Comparison of ENCODE assay signal across 8 cellular contexts in the genomic region with DNA sequence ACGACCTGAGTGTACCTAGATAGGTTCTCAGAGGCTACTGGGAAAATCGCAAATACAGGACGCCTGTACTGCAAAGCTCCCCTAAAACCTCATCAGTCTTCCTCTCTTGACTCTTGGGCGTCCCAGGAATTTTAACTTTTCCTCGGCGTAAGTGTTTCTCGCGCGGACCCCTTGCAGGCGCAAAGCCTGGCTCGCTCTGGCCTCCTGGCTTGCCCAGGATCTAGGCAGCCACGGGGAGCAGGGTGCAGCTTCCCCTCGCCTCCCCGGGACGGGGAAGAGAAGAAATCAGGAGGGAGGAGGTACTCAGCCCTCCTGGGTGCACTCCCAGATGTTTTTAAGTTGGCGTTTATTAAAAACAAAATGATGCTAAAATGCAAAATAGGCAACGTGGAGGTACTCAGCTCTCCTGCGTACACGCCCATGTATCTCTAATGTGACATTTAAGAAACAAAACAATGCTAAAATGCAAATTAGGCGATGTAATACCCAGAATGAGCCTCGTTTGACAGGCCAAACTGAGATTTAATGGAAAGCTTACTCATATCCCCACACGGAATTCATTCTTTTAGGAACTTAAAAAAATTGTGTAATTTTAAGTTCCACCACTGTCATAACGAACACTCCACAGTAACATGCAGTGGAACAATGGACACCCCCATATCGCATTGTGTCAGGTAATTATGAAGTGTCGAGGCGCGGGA. TPM values are rescaled to one million over a fixed set of nuclear protein-coding genes. Genes with fewer than 3 reads are reported as not detected.
DNase-seq lines count a peak whose midpoint lies in the region; ATAC-seq, FAIRE-seq and TF ChIP-seq lines count a peak whose summit lies in the region.

No MANE protein-coding gene starts in this region.

- H4K5ac ChIP-seq in H1 (ENCODE audit: insufficient read length, low read depth, low read length), result no peak overlapping the region

- POLR2A ChIA-PET in H1 (lab: Charles Lee; ENCODE audit: partially characterized antibody), result interaction anchor here (0.6 to 5.4 kb wide), 4 partner anchors 9 to 204 kb away, joined by 3 to 26 read pairs (median 4); a partner anchor contains a TSS

- H3K4me3 ChIP-seq in MM.1S (ENCODE audit: low read length) (peak overlapping the region; percentile 67), H1 (ENCODE audit: extremely low read depth in 1 of 4, insufficient read depth in 2 of 4, low read depth in 3 of 4, low read length in 4 of 4) (peak overlapping the region; percentile 63 to 91 (median 73)), neural progenitor cell (peak overlapping the region; percentile 86)

- no peak overlapping the region for H3K27ac Mint-ChIP-seq in neural progenitor cell

- peaks cover 19% of the 10 kb centered on the region for H3K4me1 Mint-ChIP-seq in neural progenitor cell

- no peak for ATAC-seq in GM21367 (IDR thresholded peaks at IDR 0.05; ENCODE audit: unreplicated experiment)
- ATAC-seq in GM21825 (IDR thresholded peaks at IDR 0.05; ENCODE audit: unreplicated experiment), result no peak

- peak; percentile 77 for DNase-seq in CD1c-positive myeloid dendritic cell (ENCODE audit: extremely low spot score)
- no peak for DNase-seq in MM.1S
- DNase-seq in H1 (ENCODE audit: low read depth in 1 of 2, low spot score in 2 of 2), result no peak
- DNase-seq in neural progenitor cell (ENCODE audit: low spot score), result peak; percentile 31
- no peak for DNase-seq in mesenteric fat pad (ENCODE audit: low spot score)
- DNase-seq in activated CD4-positive, alpha-beta T cell treated with anti-CD3 and anti-CD28 coated beads, Interleukin-2, amount 50 U/mL, for 4 hours, result no peak

- H2BK120ac ChIP-seq in H1 (replicated peaks; ENCODE audit: low read depth, low read length), result no peak overlapping the region

- no peak overlapping the region for H2BK20ac ChIP-seq in H1 (ENCODE audit: low read length)

- H3K4me3 Mint-ChIP-seq in neural progenitor cell, result peak overlapping the region; percentile 99

- H3K4me2 ChIP-seq in MM.1S (ENCODE audit: low read depth, low read length) (peak overlapping the region; percentile 98), H1 (ENCODE audit: insufficient read depth in 1 of 2, low read depth in 2 of 2, low read length in 2 of 2) (peak overlapping the region; percentile 97 to 99), neural progenitor cell (peak overlapping the region; percentile 90)

- no peaks in the 10 kb centered on the region for H3K36me3 Mint-ChIP-seq in neural progenitor cell

- no peak overlapping the region for H3K18ac ChIP-seq in H1 (ENCODE audit: extremely low read depth, low read length)

- H2AK5ac ChIP-seq in H1 (ENCODE audit: low read depth, low read length), result no peak overlapping the region

- no peak overlapping the region for H3K27ac ChIP-seq in MM.1S (ENCODE audit: low read length)
- H3K27ac ChIP-seq in H1 (ENCODE audit: low read depth, low read length), result no peak overlapping the region
- H3K27ac ChIP-seq in neural progenitor cell, result no peak overlapping the region

- H3K9ac ChIP-seq in MM.1S (ENCODE audit: low read length) (no peak overlapping the region), H1 (replicated peaks in 1 of 4; ENCODE audit: extremely low read depth in 1 of 4, low read depth in 3 of 4, low read length in 3 of 4) (peak overlapping the region in 1 of 4 experiments; percentile 55; a peak in 2 of 7 replicates), neural progenitor cell (no peak overlapping the region)

- peaks cover 26% of the 10 kb centered on the region for H3K23me2 ChIP-seq in H1 (ENCODE audit: low read depth, low read length)

- no peaks in the 10 kb centered on the region for H3K9me3 ChIP-seq in MM.1S (replicated peaks; ENCODE audit: insufficient read depth, low read length)
- no peaks in the 10 kb centered on the region for H3K9me3 ChIP-seq in H1 (ENCODE audit: insufficient read depth in 2 of 2, low read depth in 1 of 2, low read length in 1 of 2)
- no peaks in the 10 kb centered on the region for H3K9me3 ChIP-seq in neural progenitor cell (ENCODE audit: low read depth)

- H3K9me2 ChIP-seq in MM.1S (replicated peaks; ENCODE audit: insufficient read depth, low read length), result no peaks in the 10 kb centered on the region

- peaks cover 18% of the 10 kb centered on the region for H3K27me3 Mint-ChIP-seq in neural progenitor cell (ENCODE audit: insufficient read depth, low read depth)

- H3K23ac ChIP-seq in H1 (ENCODE audit: insufficient read length), result no peak overlapping the region

- FAIRE-seq in H1 (lab: Jason Lieb, UNC), result no peak

- TF ChIP-seq CTCF in MM.1S (IDR thresholded peaks at IDR 0.05; ENCODE audit: low read length) (no peak), H1 (IDR thresholded peaks at IDR 0.05; ENCODE audit: control extremely low read depth in 1 of 3, insufficient read depth in 1 of 3, low read depth in 1 of 3, low read length in 3 of 3) (no peak), neural progenitor cell (IDR thresholded peaks at IDR 0.05) (no peak)

- H3K79me2 ChIP-seq in MM.1S (ENCODE audit: low read length), result no peaks in the 10 kb centered on the region
- H3K79me2 ChIP-seq in H1 (ENCODE audit: control insufficient read depth in 1 of 2, insufficient read depth in 2 of 2, low read length in 2 of 2), result no peaks in the 10 kb centered on the region
- H3K79me2 ChIP-seq in neural progenitor cell (ENCODE audit: low read depth), result peaks cover 30% of the 10 kb centered on the region

- no peak overlapping the region for H3K56ac ChIP-seq in H1 (replicated peaks; ENCODE audit: insufficient read length, low read depth, low read length)

- no peaks in the 10 kb centered on the region; the same call in 1 of the 2 replicates for H3K79me1 ChIP-seq in H1 (ENCODE audit: low read depth, low read length)

- H2AFZ ChIP-seq in MM.1S (ENCODE audit: low read length) (peak overlapping the region; percentile 87; the same call in 1 of the 2 replicates), H1 (ENCODE audit: low read length) (no peak overlapping the region), neural progenitor cell (replicated peaks) (peak overlapping the region; percentile 85)

- peaks cover 3% of the 10 kb centered on the region for H3K9me3 Mint-ChIP-seq in neural progenitor cell

- H4K20me1 ChIP-seq in MM.1S (ENCODE audit: insufficient read depth, low read length) (no peaks in the 10 kb centered on the region), H1 (replicated peaks in 1 of 2; ENCODE audit: control insufficient read depth in 1 of 2, insufficient read depth in 2 of 2, low read length in 2 of 2) (peaks cover 0 to 2% of the 10 kb centered on the region in 2 experiments), neural progenitor cell (ENCODE audit: low read depth) (peaks cover 7% of the 10 kb centered on the region)

- H2BK5ac ChIP-seq in H1 (ENCODE audit: low read depth, low read length), result no peak overlapping the region

- H3K36me3 ChIP-seq in MM.1S (replicated peaks; ENCODE audit: insufficient read depth, low read length), result no peaks in the 10 kb centered on the region
- H3K36me3 ChIP-seq in H1 (ENCODE audit: control insufficient read depth in 2 of 4, insufficient read depth in 4 of 4, low read length in 3 of 4), result no peaks in the 10 kb centered on the region
- no peaks in the 10 kb centered on the region for H3K36me3 ChIP-seq in neural progenitor cell

- 3% methylated on average over 27 of the region's 27 CpGs; no CpG with 5 or more reads in 1 of the 2 experiments for WGBS in H1 (ENCODE audit: extremely low coverage in 1 of 2, insufficient coverage in 1 of 2, insufficient read length in 1 of 2, insufficient replicate concordance in 2 of 2, low coverage in 1 of 2, low lambda C conversion rate in 2 of 2, missing lambda C conversion rate in 1 of 2), 2 experiments

- no peak for TF ChIP-seq EP300 in H1 (IDR thresholded peaks at IDR 0.05; ENCODE audit: borderline replicate concordance in 1 of 2, low read depth in 2 of 2, low read length in 2 of 2)

- no peak overlapping the region for H4K8ac ChIP-seq in H1 (ENCODE audit: extremely low read depth, insufficient read depth, low read length)

- H3K4me1 ChIP-seq in MM.1S (ENCODE audit: low read length), result no peaks in the 10 kb centered on the region
- peaks cover 0 to 14% (median 8%) of the 10 kb centered on the region in 4 experiments; a peak in 6 of 7 replicates for H3K4me1 ChIP-seq in H1 (replicated peaks in 1 of 4; ENCODE audit: control insufficient read depth in 3 of 4, insufficient read depth in 4 of 4, low read length in 3 of 4)
- H3K4me1 ChIP-seq in neural progenitor cell, result peaks cover 15% of the 10 kb centered on the region

- H2BK12ac ChIP-seq in H1 (ENCODE audit: low read depth, low read length), result no peak overlapping the region

- H3K4ac ChIP-seq in H1 (replicated peaks; ENCODE audit: insufficient read length, low read depth, low read length), result no peak overlapping the region

- H3F3A ChIP-seq in MM.1S (ENCODE audit: insufficient read depth, low read length) (no peaks in the 10 kb centered on the region), neural progenitor cell (ENCODE audit: low read depth) (peaks cover 33% of the 10 kb centered on the region)

- CTCF ChIA-PET in H1 (lab: Charles Lee; ENCODE audit: partially characterized antibody), result interaction anchor here (1.0 to 2.2 kb wide), 6 partner anchors 9 to 158 kb away, joined by 3 to 10 read pairs (median 4); a partner anchor contains a TSS

- H4K91ac ChIP-seq in H1 (replicated peaks; ENCODE audit: insufficient read length, low read length), result no peak overlapping the region

- TF ChIP-seq RAD21 in H1 (IDR thresholded peaks at IDR 0.05 in 1 of 2, conservative IDR thresholded peaks at IDR 0.05 in 1 of 2; ENCODE audit: low read depth in 2 of 2, low read length in 2 of 2), result no peak

- H2BK15ac ChIP-seq in H1 (ENCODE audit: low read length), result no peak overlapping the region

- H3K14ac ChIP-seq in H1 (ENCODE audit: insufficient read length), result no peak overlapping the region

- H3K27me3 ChIP-seq in MM.1S (replicated peaks; ENCODE audit: insufficient read depth, low read length), result peaks cover 41% of the 10 kb centered on the region
- peaks cover 10 to 43% (median 27%) of the 10 kb centered on the region in 4 experiments for H3K27me3 ChIP-seq in H1 (replicated peaks in 1 of 4; ENCODE audit: control insufficient read depth in 3 of 4, extremely low read depth in 1 of 4, insufficient read depth in 3 of 4, low read length in 3 of 4)
- peaks cover 28% of the 10 kb centered on the region for H3K27me3 ChIP-seq in neural progenitor cell

- no peak for TF ChIP-seq POLR2A in H1 (IDR thresholded peaks at IDR 0.05; ENCODE audit: control extremely low read depth in 1 of 2, low read depth in 2 of 2, low read length in 2 of 2)

RNA-seq across cellular contexts. Expression of a gene that starts 1.6 kb away (rescaled TPM):
- 6.2 and 7.4 TPM in 2 replicates for total RNA-seq in H1 (2021; fragmentation: NEBNext Ultra II Directional; extraction: Animal tissue kit (Norgen Biotek cat#: 25700))
- 0.45 and 0.55 TPM in 2 replicates for polyA plus RNA-seq in H1 (2011; rRNA removed)
- 0.56 TPM for polyA plus RNA-seq in H1 (2011; cell fraction: cytosol; rRNA removed)
- 1.4 TPM for polyA plus RNA-seq in H1 (2011; cell fraction: nucleus; rRNA removed)
- 2.3 to 2.9 TPM (median 2.7 TPM) in 4 replicates for polyA plus RNA-seq in H1 (2012, experiment 1 of 2)
- 2.0 TPM for polyA plus RNA-seq in H1 (2012, experiment 2 of 2)
- polyA plus RNA-seq in H1 (2013, experiment 1 of 2), result 2.7 TPM
- polyA plus RNA-seq in H1 (2013, experiment 2 of 2), result 2.5 TPM
- polyA minus RNA-seq in H1 (2011; rRNA and poly(A)+ RNA removed), result 1.2 and 2.4 TPM in 2 replicates
- 4.0 TPM for polyA minus RNA-seq in H1 (2011; cell fraction: cytosol; rRNA and poly(A)+ RNA removed)
- 7.0 TPM for polyA minus RNA-seq in H1 (2011; cell fraction: nucleus; rRNA and poly(A)+ RNA removed)
- total RNA-seq in neural progenitor cell (ENCODE audit: low replicate concordance) (11.0 and 12.6 TPM in 2 replicates), mesenteric fat pad (11.0 TPM)

RNA-seq across cellular contexts. Expression of a gene that starts 29.0 kb away (rescaled TPM):
- total RNA-seq in H1 (2021; fragmentation: NEBNext Ultra II Directional; extraction: Animal tissue kit (Norgen Biotek cat#: 25700)), result 15.6 and 16.1 TPM in 2 replicates
- polyA plus RNA-seq in H1 (2011; rRNA removed), result 10.7 TPM in 2 replicates
- polyA plus RNA-seq in H1 (2011; cell fraction: cytosol; rRNA removed), result 10.7 TPM
- polyA plus RNA-seq in H1 (2011; cell fraction: nucleus; rRNA removed), result 16.1 TPM
- 10.0 to 13.8 TPM (median 10.7 TPM) in 4 replicates for polyA plus RNA-seq in H1 (2012, experiment 1 of 2)
- 4.5 TPM for polyA plus RNA-seq in H1 (2012, experiment 2 of 2)
- polyA plus RNA-seq in H1 (2013, experiment 1 of 2), result 8.5 TPM
- 8.2 TPM for polyA plus RNA-seq in H1 (2013, experiment 2 of 2)
- polyA minus RNA-seq in H1 (2011; rRNA and poly(A)+ RNA removed), result 22.7 and 24.0 TPM in 2 replicates
- 11.0 TPM for polyA minus RNA-seq in H1 (2011; cell fraction: cytosol; rRNA and poly(A)+ RNA removed)
- 45.2 TPM for polyA minus RNA-seq in H1 (2011; cell fraction: nucleus; rRNA and poly(A)+ RNA removed)
- 11.6 and 14.9 TPM in 2 replicates for total RNA-seq in neural progenitor cell (ENCODE audit: low replicate concordance)
- total RNA-seq in mesenteric fat pad, result 11.5 TPM

Comparison
In these comparisons a context has a peak if more than half of its experiments do, and no peak if none do; other contexts are left out.
1. DNase-seq: peak in CD1c-positive myeloid dendritic cell (single experiment) and neural progenitor cell (single experiment); none in MM.1S (single experiment), H1 (0 of 2), mesenteric fat pad (single experiment) and activated CD4-positive, alpha-beta T cell treated with anti-CD3 and anti-CD28 coated beads, Interleukin-2, amount 50 U/mL, for 4 hours (0 of 2).
2. Peak in every context shown above with its lines, with median percentiles within 50 percentile points of each other: H3K4me2 ChIP-seq and H3K4me3 ChIP-seq.